ENCODE assay signal across 12 cellular contexts in genomic region chr13:27583645-27584044, GRCh38. TPM values are rescaled to one million over a fixed set of nuclear protein-coding genes. Genes with fewer than 3 reads are reported as not detected.
DNase-seq lines count a peak whose midpoint lies in the region; ATAC-seq, FAIRE-seq and TF ChIP-seq lines count a peak whose summit lies in the region.
"Had no signal": no experiment of that assay in that cellular context is flagged by ENCODE, and none has a peak within 500 bp of the region (broad histone marks: within the 10 kb centered on the region; RNA-seq: fewer than 3 reads in every experiment).

No MANE protein-coding gene starts in this region.

- H3K9me3 Mint-ChIP-seq in CD4-positive, alpha-beta T cell: peaks cover 4% of the 10 kb centered on the region
- H3K9me3 Mint-ChIP-seq in activated naive CD8-positive, alpha-beta T cell treated with anti-CD3 and anti-CD28 coated beads, Interleukin-2, amount 10 ng/mL, durations not matched to agents 7 days and 5 days: peaks cover 3% of the 10 kb centered on the region
- H3K9me3 Mint-ChIP-seq: neural progenitor cell had no signal

- no peak overlapping the region for H3K27ac Mint-ChIP-seq in CD4-positive, alpha-beta T cell
- H3K27ac Mint-ChIP-seq in activated naive CD8-positive, alpha-beta T cell treated with anti-CD3 and anti-CD28 coated beads, Interleukin-2, amount 10 ng/mL, durations not matched to agents 7 days and 5 days: peak overlapping the region; percentile 63
- H3K27ac Mint-ChIP-seq: neural progenitor cell had no signal

- H3K9me3 ChIP-seq in CD4-positive, alpha-beta T cell (ENCODE audit: control insufficient read depth, low read length): no peaks in the 10 kb centered on the region
- no peaks in the 10 kb centered on the region for H3K9me3 ChIP-seq in HepG2 (ENCODE audit: low read length)
- H3K9me3 ChIP-seq: esophagus squamous epithelium had no signal

- TF ChIP-seq POLR2A in HepG2 (IDR thresholded peaks at IDR 0.05; ENCODE audit: insufficient read depth in 1 of 2, low read depth in 2 of 2, low read length in 2 of 2): no peak

- BruUV-seq in HepG2 (replicated peaks; lab: Mats Ljungman, UMichigan): no TSS peak

- H3K4me3 Mint-ChIP-seq in CD4-positive, alpha-beta T cell: peak overlapping the region; percentile 14
- peak overlapping the region; percentile 59 for H3K4me3 Mint-ChIP-seq in activated naive CD8-positive, alpha-beta T cell treated with anti-CD3 and anti-CD28 coated beads, Interleukin-2, amount 10 ng/mL, durations not matched to agents 7 days and 5 days
- H3K4me3 Mint-ChIP-seq: neural progenitor cell had no signal

- no peak overlapping the region for H3K4me3 ChIP-seq in HepG2 (replicated peaks in 1 of 3; ENCODE audit: insufficient read depth in 1 of 3, low read depth in 2 of 3, low read length in 3 of 3)
- H3K4me3 ChIP-seq: esophagus squamous epithelium, neural progenitor cell had no signal

- peaks cover 4% of the 10 kb centered on the region; the same call in 1 of the 2 replicates for H4K20me1 ChIP-seq in HepG2 (ENCODE audit: insufficient read depth, low read length)

- TF ChIP-seq EP300 in HepG2 (IDR thresholded peaks at IDR 0.05; ENCODE audit: low read depth in 2 of 2, low read length in 2 of 2): no peak
- no peak for TF ChIP-seq EP300 in HepG2 (CRISPR knock-in tag; IDR thresholded peaks at IDR 0.05; ENCODE audit: borderline replicate concordance)

- no peak for DNase-seq in CD4-positive, alpha-beta T cell
- DNase-seq in GM03348 (ENCODE audit: low spot score) (peak; percentile 41), HepG2 (ENCODE audit: low spot score) (peak; percentile 7), NCI-H526 (lab: John Stamatoyannopoulos, UW) (no peak), midbrain (lab: John Stamatoyannopoulos, UW) (no peak), NCI-H69 (lab: John Stamatoyannopoulos, UW) (no peak)
- no peak for DNase-seq in activated naive CD8-positive, alpha-beta T cell treated with anti-CD3 and anti-CD28 coated beads, Interleukin-2, amount 10 ng/mL, durations not matched to agents 7 days and 5 days
- DNase-seq: esophagus squamous epithelium, islet precursor cell, NCI-H1105 had no signal

- H3K79me2 ChIP-seq in HepG2 (ENCODE audit: insufficient read depth, low read length): peaks cover 26% of the 10 kb centered on the region

- TF ChIP-seq CTCF in CD4-positive, alpha-beta T cell (IDR thresholded peaks at IDR 0.05): no peak
- TF ChIP-seq CTCF in HepG2 (CRISPR knock-in tag; IDR thresholded peaks at IDR 0.05): no peak

- no peak for FAIRE-seq in HepG2 (lab: Jason Lieb, UNC)

- CTCF ChIA-PET in CD4-positive, alpha-beta T cell (lab: Charles Lee): no interaction called here
- CTCF ChIA-PET in HepG2 (lab: Yijun Ruan, JAX; ENCODE audit: low intra/inter-chr PET ratio, low total read pairs): no interaction called here

- no peak overlapping the region for H2AFZ ChIP-seq in HepG2 (ENCODE audit: low read length)
- H2AFZ ChIP-seq: neural progenitor cell had no signal

- peaks cover 46% of the 10 kb centered on the region for H3K4me1 Mint-ChIP-seq in CD4-positive, alpha-beta T cell (ENCODE audit: low read depth)
- peaks cover 20% of the 10 kb centered on the region for H3K4me1 Mint-ChIP-seq in activated naive CD8-positive, alpha-beta T cell treated with anti-CD3 and anti-CD28 coated beads, Interleukin-2, amount 10 ng/mL, durations not matched to agents 7 days and 5 days

- H3K9ac ChIP-seq in HepG2 (ENCODE audit: insufficient read depth, low read depth, low read length): no peak overlapping the region
- H3K9ac ChIP-seq: neural progenitor cell had no signal

- no peak overlapping the region for H3K27ac ChIP-seq in CD4-positive, alpha-beta T cell (ENCODE audit: low read depth, low read length)
- peak overlapping the region; percentile 33 for H3K27ac ChIP-seq in HepG2 (ENCODE audit: extremely low read length, insufficient read depth, low read length)
- H3K27ac ChIP-seq: esophagus squamous epithelium, neural progenitor cell had no signal

- no peak overlapping the region for H3K4me2 ChIP-seq in HepG2 (ENCODE audit: low read depth, low read length)
- H3K4me2 ChIP-seq: neural progenitor cell had no signal

- intact Hi-C loops in CD4-positive, alpha-beta T cell (cut with DNase I, micrococcal nuclease): loop anchor here in 1 of 2 experiments (5.0 kb wide), 1 partner anchor 34 kb away; no protein-coding TSS in a partner anchor
- intact Hi-C loops in HepG2 (cut with micrococcal nuclease; ENCODE audit: unreplicated experiment): no loop called here

- no peaks in the 10 kb centered on the region for H3K27me3 Mint-ChIP-seq in CD4-positive, alpha-beta T cell
- no peaks in the 10 kb centered on the region for H3K27me3 Mint-ChIP-seq in activated naive CD8-positive, alpha-beta T cell treated with anti-CD3 and anti-CD28 coated beads, Interleukin-2, amount 10 ng/mL, durations not matched to agents 7 days and 5 days

- H3K27me3 ChIP-seq in CD4-positive, alpha-beta T cell (ENCODE audit: control insufficient read depth, insufficient read depth, low read length): no peaks in the 10 kb centered on the region
- H3K27me3 ChIP-seq in HepG2 (ENCODE audit: control insufficient read depth in 1 of 2, insufficient read depth in 2 of 2, low read length in 2 of 2): no peaks in the 10 kb centered on the region
- H3K27me3 ChIP-seq: esophagus squamous epithelium, neural progenitor cell had no signal

- POLR2A ChIA-PET in CD4-positive, alpha-beta T cell (lab: Charles Lee): interaction anchor here (1.0 kb wide), 1 partner anchor 37 kb away, joined by 5 read pairs; no protein-coding TSS in a partner anchor
- POLR2A ChIA-PET in activated naive CD8-positive, alpha-beta T cell treated with anti-CD3 and anti-CD28 coated beads, Interleukin-2, amount 10 ng/mL, durations not matched to agents 7 days and 5 days (lab: Charles Lee): no interaction called here
- POLR2A ChIA-PET in HepG2 (lab: Yijun Ruan, JAX): no interaction called here

- peak; percentile 29 for ATAC-seq in CD4-positive, alpha-beta T cell (ENCODE audit: poor library complexity)
- ATAC-seq in activated naive CD8-positive, alpha-beta T cell treated with anti-CD3 and anti-CD28 coated beads, Interleukin-2, amount 10 ng/mL, durations not matched to agents 7 days and 5 days (ENCODE audit: low read depth): no peak
- no peak; the same call in 2 of the 3 replicates for ATAC-seq in HepG2
- ATAC-seq in GM21423 (IDR thresholded peaks at IDR 0.05; ENCODE audit: unreplicated experiment): no peak

- WGBS in HepG2 (ENCODE audit: low lambda C conversion rate): 37% methylated on average over 4 of the region's 4 CpGs

- H3K36me3 ChIP-seq in HepG2 (replicated peaks in 1 of 2; ENCODE audit: control insufficient read depth in 1 of 2, insufficient read depth in 2 of 2, low read length in 2 of 2): peaks cover 3 to 4% of the 10 kb centered on the region in 2 experiments; a peak in 3 of 5 replicates
- H3K36me3 ChIP-seq: neural progenitor cell had no signal

- H3K36me3 Mint-ChIP-seq in CD4-positive, alpha-beta T cell (ENCODE audit: low read depth): peaks cover 16% of the 10 kb centered on the region
- peaks cover 11% of the 10 kb centered on the region for H3K36me3 Mint-ChIP-seq in activated naive CD8-positive, alpha-beta T cell treated with anti-CD3 and anti-CD28 coated beads, Interleukin-2, amount 10 ng/mL, durations not matched to agents 7 days and 5 days
- H3K36me3 Mint-ChIP-seq: neural progenitor cell had no signal

- no peak for TF ChIP-seq RAD21 in HepG2 (CRISPR knock-in tag; IDR thresholded peaks at IDR 0.05)

- peaks cover 37% of the 10 kb centered on the region for H3K4me1 ChIP-seq in HepG2 (ENCODE audit: insufficient read depth, low read length)
- H3K4me1 ChIP-seq: neural progenitor cell had no signal

- in situ Hi-C loops in HepG2 (cut with HindIII; ENCODE audit: extremely low pct_ligation_motif_present, low pct_unique_long_range_greater_than_20kb): no loop called here

RNA-seq across cellular contexts. Expression of gene LNX2, which starts 36.7 kb away (rescaled TPM):
- total RNA-seq in CD4-positive, alpha-beta T cell: 1 to 10 TPM; 3.5 to 3.9 TPM
- 1 to 10 TPM; 8.0 to 8.3 TPM for total RNA-seq in activated naive CD8-positive, alpha-beta T cell treated with anti-CD3 and anti-CD28 coated beads, Interleukin-2, amount 10 ng/mL, durations not matched to agents 7 days and 5 days
- 9.7 and 13.1 TPM in 2 replicates for total RNA-seq in HepG2 (2016; rRNA removed; fragmentation: Illumina TruSeq; extraction: Trizol)
- total RNA-seq in HepG2 (2016; cell fraction: cytosol; rRNA removed; fragmentation: Illumina TruSeq; extraction: Trizol; ENCODE audit: low read depth): 3.3 and 3.9 TPM in 2 replicates
- 9.5 and 13.3 TPM in 2 replicates for total RNA-seq in HepG2 (2016; cell fraction: insoluble cytoplasmic fraction; rRNA removed; fragmentation: Illumina TruSeq; extraction: Trizol)
- total RNA-seq in HepG2 (2016; cell fraction: membrane; rRNA removed; fragmentation: Illumina TruSeq; extraction: Trizol): 4.9 and 5.9 TPM in 2 replicates
- total RNA-seq in HepG2 (2016; cell fraction: nucleus; rRNA removed; fragmentation: Illumina TruSeq; extraction: Trizol): 9.0 and 9.9 TPM in 2 replicates
- 8.1 and 9.2 TPM in 2 replicates for polyA plus RNA-seq in HepG2 (2011; rRNA removed)
- polyA plus RNA-seq in HepG2 (2011; cell fraction: cytosol; rRNA removed): 5.4 and 6.7 TPM in 2 replicates
- polyA plus RNA-seq in HepG2 (2011; cell fraction: nucleus; rRNA removed): 4.8 and 5.3 TPM in 2 replicates
- 6.9 and 8.2 TPM in 2 replicates for polyA plus RNA-seq in HepG2 (2012)
- 0.50 and 0.63 TPM in 2 replicates for polyA plus RNA-seq in HepG2 (2016; cell fraction: cytosol; fragmentation: Illumina TruSeq; extraction: Trizol; ENCODE audit: low read depth)
- polyA plus RNA-seq in HepG2 (2016; cell fraction: insoluble cytoplasmic fraction; fragmentation: Illumina TruSeq; extraction: Trizol; ENCODE audit: low read depth): 14.1 and 14.2 TPM in 2 replicates
- 2.3 and 3.1 TPM in 2 replicates for polyA plus RNA-seq in HepG2 (2016; cell fraction: membrane; fragmentation: Illumina TruSeq; extraction: Trizol; ENCODE audit: low read depth)
- 7.6 and 7.8 TPM in 2 replicates for polyA plus RNA-seq in HepG2 (2016; cell fraction: nucleus; fragmentation: Illumina TruSeq; extraction: Trizol; ENCODE audit: insufficient read depth, low read depth)
- 11.6 and 15.0 TPM in 2 replicates for polyA minus RNA-seq in HepG2 (2011; rRNA and poly(A)+ RNA removed; ENCODE audit: low replicate concordance)
- 12.0 and 13.0 TPM in 2 replicates for polyA minus RNA-seq in HepG2 (2011; cell fraction: cytosol; rRNA and poly(A)+ RNA removed)
- polyA minus RNA-seq in HepG2 (2011; cell fraction: nucleus; rRNA and poly(A)+ RNA removed): 24.6 and 26.7 TPM in 2 replicates

RNA-seq across cellular contexts. Expression of gene POLR1D, which starts 38.0 kb away (rescaled TPM):
- total RNA-seq in CD4-positive, alpha-beta T cell: 100 to 1,000 TPM; 197 to 200 TPM
- 100 to 1,000 TPM; 139 to 140 TPM for total RNA-seq in activated naive CD8-positive, alpha-beta T cell treated with anti-CD3 and anti-CD28 coated beads, Interleukin-2, amount 10 ng/mL, durations not matched to agents 7 days and 5 days
- 181 and 183 TPM in 2 replicates for total RNA-seq in HepG2 (2016; rRNA removed; fragmentation: Illumina TruSeq; extraction: Trizol)
- 246 and 252 TPM in 2 replicates for total RNA-seq in HepG2 (2016; cell fraction: cytosol; rRNA removed; fragmentation: Illumina TruSeq; extraction: Trizol; ENCODE audit: low read depth)
- 190 and 194 TPM in 2 replicates for total RNA-seq in HepG2 (2016; cell fraction: insoluble cytoplasmic fraction; rRNA removed; fragmentation: Illumina TruSeq; extraction: Trizol)
- total RNA-seq in HepG2 (2016; cell fraction: membrane; rRNA removed; fragmentation: Illumina TruSeq; extraction: Trizol): 347 and 379 TPM in 2 replicates
- 101 and 102 TPM in 2 replicates for total RNA-seq in HepG2 (2016; cell fraction: nucleus; rRNA removed; fragmentation: Illumina TruSeq; extraction: Trizol)
- 406 and 490 TPM in 2 replicates for polyA plus RNA-seq in HepG2 (2011; rRNA removed)
- 328 and 389 TPM in 2 replicates for polyA plus RNA-seq in HepG2 (2011; cell fraction: cytosol; rRNA removed)
- 165 and 181 TPM in 2 replicates for polyA plus RNA-seq in HepG2 (2011; cell fraction: nucleus; rRNA removed)
- polyA plus RNA-seq in HepG2 (2012): 441 and 562 TPM in 2 replicates
- 296 and 321 TPM in 2 replicates for polyA plus RNA-seq in HepG2 (2016; cell fraction: cytosol; fragmentation: Illumina TruSeq; extraction: Trizol; ENCODE audit: low read depth)
- polyA plus RNA-seq in HepG2 (2016; cell fraction: insoluble cytoplasmic fraction; fragmentation: Illumina TruSeq; extraction: Trizol; ENCODE audit: low read depth): 226 and 233 TPM in 2 replicates
- 377 and 388 TPM in 2 replicates for polyA plus RNA-seq in HepG2 (2016; cell fraction: membrane; fragmentation: Illumina TruSeq; extraction: Trizol; ENCODE audit: low read depth)
- polyA plus RNA-seq in HepG2 (2016; cell fraction: nucleus; fragmentation: Illumina TruSeq; extraction: Trizol; ENCODE audit: insufficient read depth, low read depth): 205 and 216 TPM in 2 replicates
- 26.6 and 51.6 TPM in 2 replicates for polyA minus RNA-seq in HepG2 (2011; rRNA and poly(A)+ RNA removed; ENCODE audit: low replicate concordance)
- polyA minus RNA-seq in HepG2 (2011; cell fraction: cytosol; rRNA and poly(A)+ RNA removed): 99.7 and 122 TPM in 2 replicates
- polyA minus RNA-seq in HepG2 (2011; cell fraction: nucleus; rRNA and poly(A)+ RNA removed): 54.1 and 77.7 TPM in 2 replicates

Comparison
In these comparisons a context has a peak if more than half of its experiments do, and no peak if none do; other contexts are left out.
1. DNase-seq: peak in GM03348 (single experiment) and HepG2 (single experiment); none in CD4-positive, alpha-beta T cell (0 of 10), activated naive CD8-positive, alpha-beta T cell treated with anti-CD3 and anti-CD28 coated beads, Interleukin-2, amount 10 ng/mL, durations not matched to agents 7 days and 5 days (single experiment), NCI-H526 (0 of 2), midbrain (single experiment) and NCI-H69 (single experiment).